In genomic region chr3:68148471-68148870, GRCh38 we compare ENCODE assay signal across 24 cellular contexts.
DNase-seq lines count a peak whose midpoint lies in the region; ATAC-seq lines count a peak whose summit lies in the region.
"Had no signal": no experiment of that assay in that cellular context is flagged by ENCODE, and none has a peak within 500 bp of the region (broad histone marks: within the 10 kb centered on the region; RNA-seq: fewer than 3 reads in every experiment).

No MANE protein-coding gene starts in this region.

- no peaks in the 10 kb centered on the region for H3K4me1 ChIP-seq in HAP-1
- H3K4me1 ChIP-seq: A549, BE2C, BLaER1 had no signal

- DNase-seq in NCI-H146 (lab: John Stamatoyannopoulos, UW), result peak; percentile 48
- no peak for DNase-seq in NCI-H146 treated with DMSO at 0.1 percent for 48 hours (lab: John Stamatoyannopoulos, UW; ENCODE audit: unreplicated experiment)
- peak; percentile 23 for DNase-seq in Ammon's horn (ENCODE audit: low spot score)
- DNase-seq in NCI-H69 (lab: John Stamatoyannopoulos, UW), result peak; percentile 7
- peak; percentile 15 for DNase-seq in pons (ENCODE audit: low spot score)
- DNase-seq in HAP-1 (ENCODE audit: low spot score in 2 of 2), result no peak
- DNase-seq: AML-193; BE2C; C1 segment of cervical spinal cord; CD4-positive, alpha-beta memory T cell; CD4-positive, CD25-positive, alpha-beta regulatory T cell; CD8-positive, alpha-beta memory T cell; COR-L47; DMS 273 treated with DMSO at 0.1 percent for 48 hours; DMS153; DMS53; DMS79; DND-41; EL; GDM1 had no signal

- no peak for ATAC-seq in HG02623 (IDR thresholded peaks at IDR 0.05; ENCODE audit: unreplicated experiment)
- ATAC-seq: A549, GM12878 had no signal

- no peaks in the 10 kb centered on the region for H3K36me3 ChIP-seq in HAP-1 (replicated peaks)
- H3K36me3 ChIP-seq: BE2C, BLaER1 had no signal

- H3K27me3 ChIP-seq in HAP-1 (ENCODE audit: low read depth), result no peaks in the 10 kb centered on the region
- H3K27me3 ChIP-seq: BE2C, BLaER1 had no signal

- no peak overlapping the region for H3K4me3 ChIP-seq in HAP-1
- H3K4me3 ChIP-seq: A549, BLaER1, GM12878 had no signal

- no peaks in the 10 kb centered on the region for H3K9me3 ChIP-seq in HAP-1
- H3K9me3 ChIP-seq: A549, BE2C, BLaER1 had no signal

- in situ Hi-C loops in HAP-1 (cut with MboI; ENCODE audit: low sequenced_read_pairs), result no loop called here

Comparison
In these comparisons a context has a peak if more than half of its experiments do, and no peak if none do; other contexts are left out.
1. DNase-seq: peak in NCI-H146 (single experiment), Ammon's horn (single experiment), NCI-H69 (single experiment) and pons (single experiment); none in NCI-H146 treated with DMSO at 0.1 percent for 48 hours (single experiment) and HAP-1 (0 of 2).